Comparison of ENCODE assay signal across 21 cellular contexts in the genomic region with DNA sequence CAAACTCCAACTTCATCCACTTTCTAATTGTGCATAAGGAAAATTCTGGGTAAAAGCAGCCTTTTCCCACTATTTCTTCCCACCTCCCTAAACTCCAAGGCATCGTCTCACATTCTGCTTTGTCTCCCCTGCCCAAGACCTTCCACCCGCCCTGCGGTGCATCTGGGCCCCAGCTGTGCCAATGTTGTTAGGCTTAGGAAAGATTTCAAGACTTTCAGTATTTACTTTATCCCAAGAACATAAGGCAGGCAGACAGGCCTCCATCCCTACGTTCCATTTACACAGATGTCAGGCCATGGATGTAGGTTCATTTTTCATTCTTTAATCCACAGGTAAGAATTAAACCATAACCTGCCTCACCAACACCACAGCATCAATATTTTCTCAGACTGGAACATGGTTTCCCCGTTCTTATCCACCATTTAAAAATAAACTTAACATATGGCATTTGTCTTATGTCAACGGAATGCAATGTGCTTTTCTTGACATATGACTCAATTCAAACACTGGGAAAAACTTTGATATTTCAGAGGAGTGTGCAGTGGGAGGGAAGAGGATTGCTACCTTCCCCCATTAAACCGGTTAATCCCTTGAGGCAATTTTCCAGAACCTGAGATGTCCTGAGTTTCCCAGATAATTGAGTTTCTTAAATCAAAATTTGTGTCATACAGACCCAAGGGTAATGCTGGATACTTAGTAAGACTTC.
DNase-seq lines count a peak whose midpoint lies in the region; ATAC-seq and TF ChIP-seq lines count a peak whose summit lies in the region.
"Had no signal": no experiment of that assay in that cellular context is flagged by ENCODE, and none has a peak within 500 bp of the region (broad histone marks: within the 10 kb centered on the region; RNA-seq: fewer than 3 reads in every experiment).

No MANE protein-coding gene starts in this region.

- H3K27me3 ChIP-seq in GM23248 (replicated peaks; ENCODE audit: insufficient read depth) (no peaks in the 10 kb centered on the region), brain microvascular endothelial cell (replicated peaks) (no peaks in the 10 kb centered on the region), sigmoid colon (no peaks in the 10 kb centered on the region), esophagus squamous epithelium (no peaks in the 10 kb centered on the region)
- H3K27me3 ChIP-seq: left lung, right lobe of liver, upper lobe of right lung had no signal

- no peak for ATAC-seq in HG02798 (IDR thresholded peaks at IDR 0.05; ENCODE audit: poor library complexity, unreplicated experiment)
- ATAC-seq in activated CD4-positive, alpha-beta T cell treated with anti-CD3 and anti-CD28 coated beads for 36 hours: no peak
- ATAC-seq: activated T-cell treated with anti-CD3 and anti-CD28 coated beads, Interleukin-2, amount 50 U/mL, for 72 hours; left lung; right lobe of liver; upper lobe of right lung; WTC11 had no signal

- H4K20me1 ChIP-seq in GM23248 (ENCODE audit: insufficient read depth): no peaks in the 10 kb centered on the region

- TF ChIP-seq CTCF in brain microvascular endothelial cell (IDR thresholded peaks at IDR 0.05; ENCODE audit: low read depth, low read length, missing control alignments): no peak
- no peak for TF ChIP-seq CTCF in fibroblast of villous mesenchyme (IDR thresholded peaks at IDR 0.05; ENCODE audit: insufficient read depth, low read depth, low read length)
- no peak for TF ChIP-seq CTCF in sigmoid colon (IDR thresholded peaks at IDR 0.05)
- TF ChIP-seq CTCF in esophagus squamous epithelium (IDR thresholded peaks at IDR 0.05): no peak

- POLR2A ChIA-PET in activated CD4-positive, alpha-beta T cell treated with anti-CD3 and anti-CD28 coated beads for 36 hours (lab: Charles Lee): no interaction called here

- peaks cover 6% of the 10 kb centered on the region for H3K27me3 Mint-ChIP-seq in activated CD4-positive, alpha-beta T cell treated with anti-CD3 and anti-CD28 coated beads for 36 hours

- H3K36me3 ChIP-seq in GM23248 (ENCODE audit: low read depth) (no peaks in the 10 kb centered on the region), brain microvascular endothelial cell (replicated peaks) (no peaks in the 10 kb centered on the region), sigmoid colon (no peaks in the 10 kb centered on the region), esophagus squamous epithelium (no peaks in the 10 kb centered on the region)
- H3K36me3 ChIP-seq: HAP-1, left lung, right lobe of liver, upper lobe of right lung had no signal

- no peaks in the 10 kb centered on the region for H3K9me2 ChIP-seq in GM23248 (ENCODE audit: insufficient read depth)

- no peaks in the 10 kb centered on the region for H3K9me3 Mint-ChIP-seq in activated CD4-positive, alpha-beta T cell treated with anti-CD3 and anti-CD28 coated beads for 36 hours (ENCODE audit: low read depth)
- H3K9me3 Mint-ChIP-seq: activated naive CD8-positive, alpha-beta T cell treated with anti-CD3 and anti-CD28 coated beads, Interleukin-2, amount 10 ng/mL, durations not matched to agents 7 days and 5 days; activated T-cell treated with anti-CD3 and anti-CD28 coated beads, Interleukin-2, amount 50 U/mL, for 72 hours; T-helper 2 cell treated with Interferon-gamma antibody and Interleukin-4, amounts not matched to agents 5 μg/mL and 100 μg/mL, for 36 hours; WTC11 had no signal

- no peaks in the 10 kb centered on the region for H3K79me2 ChIP-seq in GM23248 (ENCODE audit: insufficient read depth)

- in situ Hi-C loops in GM23248 (cut with MboI) (no loop called here), brain microvascular endothelial cell (cut with HindIII; ENCODE audit: low pct_ligation_motif_present, low sequenced_read_pairs) (no loop called here)

- WGBS in GM23248 (ENCODE audit: low coverage in 1 of 2, low lambda C conversion rate in 2 of 2, missing lambda C conversion rate in 2 of 2), 2 experiments: 74 to 80% methylated on average over 7 of the region's 7 CpGs
- 76 to 80% methylated on average over 7 of the region's 7 CpGs for WGBS in sigmoid colon, 2 donors
- 71 to 76% methylated on average over 7 of the region's 7 CpGs for WGBS in esophagus squamous epithelium, 2 donors

- peak; percentile 20 for DNase-seq in GM23248
- DNase-seq in brain microvascular endothelial cell: peak; percentile 45
- peak; percentile 56 for DNase-seq in fibroblast of villous mesenchyme (ENCODE audit: low read depth)
- DNase-seq in sigmoid colon: no peak
- DNase-seq in activated CD4-positive, alpha-beta T cell treated with anti-CD3 and anti-CD28 coated beads for 36 hours: no peak
- DNase-seq in esophagus squamous epithelium (lab: John Stamatoyannopoulos, UW): no peak
- DNase-seq: activated naive CD8-positive, alpha-beta T cell treated with anti-CD3 and anti-CD28 coated beads, Interleukin-2, amount 10 ng/mL, durations not matched to agents 7 days and 5 days; activated T-cell treated with anti-CD3 and anti-CD28 coated beads, Interleukin-2, amount 50 U/mL, for 72 hours; caudate nucleus; COR-L47; effector CD4-positive, alpha-beta T cell; left lung; NCI-H1417; NCI-H748 treated with DMSO at 0.1 percent for 48 hours; occipital lobe; right lobe of liver; upper lobe of right lung had no signal

- no peak overlapping the region for H3K27ac Mint-ChIP-seq in activated CD4-positive, alpha-beta T cell treated with anti-CD3 and anti-CD28 coated beads for 36 hours
- H3K27ac Mint-ChIP-seq: activated naive CD8-positive, alpha-beta T cell treated with anti-CD3 and anti-CD28 coated beads, Interleukin-2, amount 10 ng/mL, durations not matched to agents 7 days and 5 days; activated T-cell treated with anti-CD3 and anti-CD28 coated beads, Interleukin-2, amount 50 U/mL, for 72 hours; T-helper 2 cell treated with Interferon-gamma antibody and Interleukin-4, amounts not matched to agents 5 μg/mL and 100 μg/mL, for 36 hours; WTC11 had no signal

- H3F3A ChIP-seq in GM23248 (ENCODE audit: insufficient read depth): no peaks in the 10 kb centered on the region

- no peak overlapping the region for H3K27ac ChIP-seq in GM23248
- peak overlapping the region; percentile 27 for H3K27ac ChIP-seq in brain microvascular endothelial cell
- H3K27ac ChIP-seq in sigmoid colon: peak overlapping the region; percentile 10 to 65 (median 46)
- no peak overlapping the region for H3K27ac ChIP-seq in esophagus squamous epithelium
- H3K27ac ChIP-seq: left lung, right lobe of liver, upper lobe of right lung had no signal

- no peak overlapping the region for H3K4me3 Mint-ChIP-seq in activated CD4-positive, alpha-beta T cell treated with anti-CD3 and anti-CD28 coated beads for 36 hours
- H3K4me3 Mint-ChIP-seq: activated naive CD8-positive, alpha-beta T cell treated with anti-CD3 and anti-CD28 coated beads, Interleukin-2, amount 10 ng/mL, durations not matched to agents 7 days and 5 days; activated T-cell treated with anti-CD3 and anti-CD28 coated beads, Interleukin-2, amount 50 U/mL, for 72 hours; T-helper 2 cell treated with Interferon-gamma antibody and Interleukin-4, amounts not matched to agents 5 μg/mL and 100 μg/mL, for 36 hours; WTC11 had no signal

- H3K4me3 ChIP-seq in GM23248 (no peak overlapping the region), brain microvascular endothelial cell (ENCODE audit: low read depth, low read length) (no peak overlapping the region), fibroblast of villous mesenchyme (ENCODE audit: low read depth, low read length) (no peak overlapping the region), sigmoid colon (no peak overlapping the region), esophagus squamous epithelium (no peak overlapping the region)
- H3K4me3 ChIP-seq: HAP-1, left lung, right lobe of liver, upper lobe of right lung had no signal

- H3K4me1 ChIP-seq in GM23248 (ENCODE audit: insufficient read depth) (no peaks in the 10 kb centered on the region), sigmoid colon (peaks cover 0 to 42% (median 32%) of the 10 kb centered on the region in 4 donors), esophagus squamous epithelium (no peaks in the 10 kb centered on the region)
- H3K4me1 ChIP-seq: HAP-1, left lung, right lobe of liver, upper lobe of right lung had no signal

- no peaks in the 10 kb centered on the region for H3K36me3 Mint-ChIP-seq in activated CD4-positive, alpha-beta T cell treated with anti-CD3 and anti-CD28 coated beads for 36 hours (ENCODE audit: low read depth)
- H3K36me3 Mint-ChIP-seq: activated naive CD8-positive, alpha-beta T cell treated with anti-CD3 and anti-CD28 coated beads, Interleukin-2, amount 10 ng/mL, durations not matched to agents 7 days and 5 days; WTC11 had no signal

- TF ChIP-seq EP300 in sigmoid colon (IDR thresholded peaks at IDR 0.05): no peak

- CTCF ChIA-PET in activated CD4-positive, alpha-beta T cell treated with anti-CD3 and anti-CD28 coated beads for 36 hours (lab: Charles Lee): no interaction called here

- TF ChIP-seq POLR2A in sigmoid colon (IDR thresholded peaks at IDR 0.05) (no peak), esophagus squamous epithelium (IDR thresholded peaks at IDR 0.05) (no peak)

- H3K4me1 Mint-ChIP-seq in activated CD4-positive, alpha-beta T cell treated with anti-CD3 and anti-CD28 coated beads for 36 hours: no peaks in the 10 kb centered on the region
- H3K4me1 Mint-ChIP-seq: activated naive CD8-positive, alpha-beta T cell treated with anti-CD3 and anti-CD28 coated beads, Interleukin-2, amount 10 ng/mL, durations not matched to agents 7 days and 5 days had no signal

- intact Hi-C loops in sigmoid colon (cut with DNase I) (no loop called here), esophagus squamous epithelium (cut with DNase I) (no loop called here)
- intact Hi-C loops in activated CD4-positive, alpha-beta T cell treated with anti-CD3 and anti-CD28 coated beads for 36 hours (cut with DNase I, micrococcal nuclease): no loop called here

- no peak overlapping the region for H2AFZ ChIP-seq in GM23248

- H3K9me3 ChIP-seq in GM23248 (ENCODE audit: low read depth) (no peaks in the 10 kb centered on the region), sigmoid colon (no peaks in the 10 kb centered on the region), esophagus squamous epithelium (no peaks in the 10 kb centered on the region)
- H3K9me3 ChIP-seq: HAP-1, left lung, right lobe of liver, upper lobe of right lung had no signal

- no peak overlapping the region for H3K9ac ChIP-seq in GM23248

- H3K4me2 ChIP-seq in GM23248 (ENCODE audit: unreplicated experiment): no peak overlapping the region

Comparison
In these comparisons a context has a peak if more than half of its experiments do, and no peak if none do; other contexts are left out.
1. DNase-seq: peak in GM23248 (single experiment), brain microvascular endothelial cell (single experiment) and fibroblast of villous mesenchyme (single experiment); none in sigmoid colon (single experiment), activated CD4-positive, alpha-beta T cell treated with anti-CD3 and anti-CD28 coated beads for 36 hours (single experiment) and esophagus squamous epithelium (single experiment).
2. H3K27ac ChIP-seq: peak in brain microvascular endothelial cell (single experiment) and sigmoid colon (4 of 4); none in GM23248 (single experiment) and esophagus squamous epithelium (0 of 4).